Comparison of ENCODE assay signal across 11 cellular contexts in the genomic region with DNA sequence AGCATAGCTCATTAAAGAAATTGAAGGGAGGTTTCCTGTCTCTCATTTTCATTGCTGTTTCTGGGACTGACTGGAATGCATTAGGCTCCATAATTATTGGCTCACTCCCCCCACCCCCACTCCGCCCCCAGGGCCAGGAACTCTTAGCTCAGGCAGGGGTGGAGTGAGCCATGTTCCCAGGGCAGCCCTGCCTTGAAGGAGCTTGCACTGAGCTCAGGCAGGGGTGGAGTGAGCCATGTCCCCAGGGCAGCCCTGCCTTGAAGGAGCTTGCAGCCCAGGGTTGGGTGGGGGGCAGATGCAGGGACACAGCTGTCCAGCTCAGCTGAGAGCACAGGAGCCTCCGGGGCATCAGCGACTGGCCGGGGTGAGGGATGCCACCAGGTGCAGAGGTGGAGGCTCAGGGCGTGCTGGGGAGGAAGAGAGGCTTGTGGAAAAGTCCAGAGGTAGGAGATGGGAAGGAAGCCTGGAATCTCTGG. TPM values are rescaled to one million over a fixed set of nuclear protein-coding genes. Genes with fewer than 3 reads are reported as not detected.
DNase-seq lines count a peak whose midpoint lies in the region; ATAC-seq and TF ChIP-seq lines count a peak whose summit lies in the region.
"Had no signal": no experiment of that assay in that cellular context is flagged by ENCODE, and none has a peak within 500 bp of the region (broad histone marks: within the 10 kb centered on the region; RNA-seq: fewer than 3 reads in every experiment).

No MANE protein-coding gene starts in this region.

- no peaks in the 10 kb centered on the region for H3K36me3 ChIP-seq in Panc1 (ENCODE audit: control insufficient read depth, insufficient read depth, low read length)

- intact Hi-C loops in Panc1 (cut with micrococcal nuclease; ENCODE audit: unreplicated experiment), result no loop called here

- no peak overlapping the region for H3K4me3 ChIP-seq in Panc1 (ENCODE audit: low read depth in 2 of 2, low read length in 2 of 2)
- H3K4me3 ChIP-seq in fibroblast of villous mesenchyme (ENCODE audit: low read depth, low read length), result no peak overlapping the region

- TF ChIP-seq CTCF in Panc1 (IDR thresholded peaks at IDR 0.05) (no peak), fibroblast of villous mesenchyme (IDR thresholded peaks at IDR 0.05; ENCODE audit: insufficient read depth, low read depth, low read length) (no peak), neural crest cell (conservative IDR thresholded peaks at IDR 0.05) (no peak)

- CTCF ChIA-PET in Panc1 (lab: Charles Lee), result no interaction called here

- no peak overlapping the region for H3K27ac ChIP-seq in Panc1 (ENCODE audit: low read length)

- peak overlapping the region; percentile 87 for H3K27ac Mint-ChIP-seq in neural crest cell (ENCODE audit: unreplicated experiment)
- no peak overlapping the region for H3K27ac Mint-ChIP-seq in natural killer cell treated with Interleukin-12 subunit alpha and Interleukin-12 subunit beta and Interleukin-15 and Interleukin-18, amount 100 ng/mL, for 72 hours
- H3K27ac Mint-ChIP-seq: activated naive CD8-positive, alpha-beta T cell; CD8-positive, alpha-beta T cell had no signal

- peak; percentile 36; the same call in 1 of the 2 replicates for ATAC-seq in Panc1
- no peak for ATAC-seq in GM19324 (IDR thresholded peaks at IDR 0.05; ENCODE audit: low FRiP score, unreplicated experiment)
- no peak for ATAC-seq in natural killer cell treated with Interleukin-12 subunit alpha and Interleukin-12 subunit beta and Interleukin-15 and Interleukin-18, amount 100 ng/mL, for 72 hours
- ATAC-seq: CD8-positive, alpha-beta T cell had no signal

- no peaks in the 10 kb centered on the region for H3K4me1 ChIP-seq in Panc1 (ENCODE audit: control insufficient read depth, insufficient read depth, low read length)

- DNase-seq in AG20443 (ENCODE audit: low spot score) (peak; percentile 54), Panc1 (ENCODE audit: low read depth, low spot score) (no peak), fibroblast of villous mesenchyme (ENCODE audit: low read depth) (peak; percentile 65), neural crest cell (ENCODE audit: low read depth, low spot score) (no peak), NCI-H345 treated with DMSO at 0.1 percent for 48 hours (lab: John Stamatoyannopoulos, UW; ENCODE audit: unreplicated experiment) (no peak)
- no peak for DNase-seq in natural killer cell treated with Interleukin-12 subunit alpha and Interleukin-12 subunit beta and Interleukin-15 and Interleukin-18, amount 100 ng/mL, for 72 hours (ENCODE audit: low spot score)
- DNase-seq in activated T-cell treated with anti-CD3 and anti-CD28 coated beads, Interleukin-2, amount 50 U/mL, for 48 hours, result no peak
- DNase-seq: CD8-positive, alpha-beta T cell; NCI-H526 treated with DMSO at 0.1 percent for 48 hours had no signal

- H3K4me1 Mint-ChIP-seq in neural crest cell, result peaks cover 26% of the 10 kb centered on the region
- H3K4me1 Mint-ChIP-seq in natural killer cell treated with Interleukin-12 subunit alpha and Interleukin-12 subunit beta and Interleukin-15 and Interleukin-18, amount 100 ng/mL, for 72 hours (ENCODE audit: low read depth in 2 of 2), result peaks cover 4 to 10% of the 10 kb centered on the region in 2 donors

- in situ Hi-C loops in Panc1 (cut with HindIII; ENCODE audit: low pct_unique_long_range_greater_than_20kb, low sequenced_read_pairs), result no loop called here

- H3K9me3 Mint-ChIP-seq in neural crest cell, result peaks cover 6% of the 10 kb centered on the region
- no peaks in the 10 kb centered on the region for H3K9me3 Mint-ChIP-seq in natural killer cell treated with Interleukin-12 subunit alpha and Interleukin-12 subunit beta and Interleukin-15 and Interleukin-18, amount 100 ng/mL, for 72 hours

- BruUV-seq in Panc1 (replicated peaks; lab: Mats Ljungman, UMichigan), result no TSS peak

- H3K36me3 Mint-ChIP-seq in neural crest cell (ENCODE audit: low read depth), result peaks cover 21% of the 10 kb centered on the region
- H3K36me3 Mint-ChIP-seq in natural killer cell treated with Interleukin-12 subunit alpha and Interleukin-12 subunit beta and Interleukin-15 and Interleukin-18, amount 100 ng/mL, for 72 hours, result no peaks in the 10 kb centered on the region

- no peaks in the 10 kb centered on the region for H3K27me3 Mint-ChIP-seq in neural crest cell (ENCODE audit: low read depth)
- no peaks in the 10 kb centered on the region for H3K27me3 Mint-ChIP-seq in natural killer cell treated with Interleukin-12 subunit alpha and Interleukin-12 subunit beta and Interleukin-15 and Interleukin-18, amount 100 ng/mL, for 72 hours
- H3K27me3 Mint-ChIP-seq: activated naive CD8-positive, alpha-beta T cell had no signal

- H3K27me3 ChIP-seq in Panc1 (ENCODE audit: control insufficient read depth, insufficient read depth, low read length), result no peaks in the 10 kb centered on the region

- no peak overlapping the region for H3K4me3 Mint-ChIP-seq in neural crest cell
- no peak overlapping the region for H3K4me3 Mint-ChIP-seq in natural killer cell treated with Interleukin-12 subunit alpha and Interleukin-12 subunit beta and Interleukin-15 and Interleukin-18, amount 100 ng/mL, for 72 hours
- H3K4me3 Mint-ChIP-seq: activated naive CD8-positive, alpha-beta T cell; CD8-positive, alpha-beta T cell had no signal

- H3K9me3 ChIP-seq in Panc1 (ENCODE audit: control insufficient read depth, insufficient read depth, low read depth, low read length), result no peaks in the 10 kb centered on the region

- POLR2A ChIA-PET in Panc1 (lab: Charles Lee), result interaction anchor here (0.7 kb wide), 1 partner anchor 15 kb away, joined by 3 read pairs; no protein-coding TSS in a partner anchor

RNA-seq across cellular contexts. Expression of a gene that starts 39.1 kb away (rescaled TPM):
- total RNA-seq in Panc1 (2021; ENCODE audit: unreplicated experiment) (91.6 TPM), fibroblast of villous mesenchyme (49.6 and 83.8 TPM in 2 replicates), neural crest cell (105 and 108 TPM in 2 replicates)
- 74.3 TPM for polyA plus RNA-seq in Panc1 (2012; ENCODE audit: insufficient read length)
- total RNA-seq in natural killer cell treated with Interleukin-12 subunit alpha and Interleukin-12 subunit beta and Interleukin-15 and Interleukin-18, amount 100 ng/mL, for 72 hours, result 100 to 1,000 TPM in 1 of 2 donors, 10 to 100 TPM in 1; 97.5 to 226 TPM

RNA-seq across cellular contexts. Expression of a gene that starts 55.0 kb away (rescaled TPM):
- 22.8 TPM for total RNA-seq in Panc1 (2021; ENCODE audit: unreplicated experiment)
- polyA plus RNA-seq in Panc1 (2012; ENCODE audit: insufficient read length), result 9.0 TPM
- 9.7 and 13.4 TPM in 2 replicates for total RNA-seq in fibroblast of villous mesenchyme
- total RNA-seq in neural crest cell, result 32.1 and 33.9 TPM in 2 replicates
- total RNA-seq in natural killer cell treated with Interleukin-12 subunit alpha and Interleukin-12 subunit beta and Interleukin-15 and Interleukin-18, amount 100 ng/mL, for 72 hours, result 10 to 100 TPM; 22.9 to 40.7 TPM

Comparison
In these comparisons a context has a peak if more than half of its experiments do, and no peak if none do; other contexts are left out.
1. DNase-seq: peak in AG20443 (single experiment) and fibroblast of villous mesenchyme (single experiment); none in Panc1 (single experiment), neural crest cell (single experiment), natural killer cell treated with Interleukin-12 subunit alpha and Interleukin-12 subunit beta and Interleukin-15 and Interleukin-18, amount 100 ng/mL, for 72 hours (single experiment), NCI-H345 treated with DMSO at 0.1 percent for 48 hours (single experiment) and activated T-cell treated with anti-CD3 and anti-CD28 coated beads, Interleukin-2, amount 50 U/mL, for 48 hours (0 of 2).